In the genomic region with DNA sequence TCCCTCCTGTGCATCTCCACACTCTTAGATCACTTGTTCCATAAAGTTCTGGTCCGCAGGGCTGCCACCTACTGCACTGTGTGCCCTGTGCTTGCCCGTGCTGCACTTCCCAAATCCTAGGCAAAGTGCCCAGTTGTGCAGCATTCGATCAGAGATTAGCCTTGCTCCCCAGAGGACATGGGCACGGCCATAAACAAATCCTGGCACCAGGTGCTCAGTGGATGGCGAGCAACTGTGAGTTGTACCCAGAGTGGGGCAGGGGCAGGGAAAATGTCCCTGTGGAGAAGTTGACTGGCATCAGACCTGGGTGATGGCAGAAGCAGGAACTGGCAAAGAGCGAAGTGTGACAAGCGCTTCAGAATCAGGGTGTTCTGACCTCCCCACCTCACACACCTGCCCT, we compare ENCODE assay signal across 11 cellular contexts. TPM values are rescaled to one million over a fixed set of nuclear protein-coding genes. Genes with fewer than 3 reads are reported as not detected.
DNase-seq lines count a peak whose midpoint lies in the region; ATAC-seq and TF ChIP-seq lines count a peak whose summit lies in the region.
"Had no signal": no experiment of that assay in that cellular context is flagged by ENCODE, and none has a peak within 500 bp of the region (broad histone marks: within the 10 kb centered on the region; RNA-seq: fewer than 3 reads in every experiment).

No MANE protein-coding gene starts in this region.

- H3K27ac ChIP-seq in BLaER1 treated with 17β-estradiol and CSF1 and Interleukin-3, amounts not matched to agents 10 nM and 100 nM, result peak overlapping the region in 10 of 11 experiments; percentile 75 to 99 (median 94); a peak in 18 of 22 replicates
- peak overlapping the region; percentile 74 for H3K27ac ChIP-seq in VCaP
- H3K27ac ChIP-seq in mesenchymal stem cell (ENCODE audit: low read length, poor library complexity, severe bottlenecking), result no peak overlapping the region

- no peaks in the 10 kb centered on the region for H3K27me3 ChIP-seq in BLaER1 treated with 17β-estradiol and CSF1 and Interleukin-3, amounts not matched to agents 10 nM and 100 nM
- no peaks in the 10 kb centered on the region for H3K27me3 ChIP-seq in mesenchymal stem cell (ENCODE audit: control insufficient read depth in 1 of 2, insufficient read depth in 1 of 2, low read length in 2 of 2)

- peaks cover 4 to 48% (median 18%) of the 10 kb centered on the region in 11 experiments; a peak in 21 of 22 replicates for H3K36me3 ChIP-seq in BLaER1 treated with 17β-estradiol and CSF1 and Interleukin-3, amounts not matched to agents 10 nM and 100 nM
- peaks cover 15 to 33% of the 10 kb centered on the region in 2 experiments for H3K36me3 ChIP-seq in mesenchymal stem cell (ENCODE audit: control insufficient read depth in 1 of 2, insufficient read depth in 2 of 2, low read depth in 1 of 2, low read length in 2 of 2)

- peak overlapping the region in 5 of 10 experiments; percentile 11 to 97 (median 80); a peak in 6 of 20 replicates for H3K4me3 ChIP-seq in BLaER1 treated with 17β-estradiol and CSF1 and Interleukin-3, amounts not matched to agents 10 nM and 100 nM
- peak overlapping the region; percentile 26 for H3K4me3 ChIP-seq in Jurkat, Clone E6-1 (ENCODE audit: low read length)
- H3K4me3 ChIP-seq in mesenchymal stem cell (ENCODE audit: insufficient read depth in 1 of 2, low read depth in 1 of 2, low read length in 2 of 2), result no peak overlapping the region

- WGBS in mesenchymal stem cell, result 96% methylated on average over 7 of the region's 7 CpGs

- H3K4ac ChIP-seq in mesenchymal stem cell (ENCODE audit: low read depth in 1 of 2, low read length in 2 of 2), result no peak overlapping the region

- H3K18ac ChIP-seq in mesenchymal stem cell (ENCODE audit: low read depth in 1 of 2, low read length in 2 of 2), result no peak overlapping the region

- H3K9me3 ChIP-seq in BLaER1 treated with 17β-estradiol and CSF1 and Interleukin-3, amounts not matched to agents 10 nM and 100 nM (replicated peaks in 1 of 11), result no peaks in the 10 kb centered on the region
- no peaks in the 10 kb centered on the region for H3K9me3 ChIP-seq in mesenchymal stem cell (ENCODE audit: control insufficient read depth, low read length)

- peak overlapping the region in 1 of 2 experiments; percentile 84 for H3K14ac ChIP-seq in mesenchymal stem cell (ENCODE audit: low read length in 2 of 2)

- no peak for DNase-seq in Jurkat, Clone E6-1 (ENCODE audit: low read depth, low spot score)
- DNase-seq in mesenchymal stem cell (no peak), NCI-H2029 (lab: John Stamatoyannopoulos, UW) (no peak), SHP77 (lab: John Stamatoyannopoulos, UW) (no peak), NCI-H1694 treated with DMSO at 0.1 percent for 48 hours (lab: John Stamatoyannopoulos, UW) (no peak)
- DNase-seq: CD4-positive, alpha-beta T cell; stimulated activated CD4-positive, alpha-beta T cell treated with anti-CD3 and anti-CD28 coated beads, Interleukin-4, amount 100 ng/mL, for 24 hours had no signal

- H2AK5ac ChIP-seq in mesenchymal stem cell (ENCODE audit: low read length, severe bottlenecking), result no peak overlapping the region

- no peak; the same call in 1 of the 2 replicates for TF ChIP-seq CTCF in VCaP (conservative IDR thresholded peaks at IDR 0.05)

- H4K20me1 ChIP-seq in BLaER1 treated with 17β-estradiol and CSF1 and Interleukin-3, amounts not matched to agents 10 nM and 100 nM, result peaks cover 0 to 47% (median 39%) of the 10 kb centered on the region in 11 experiments; a peak in 17 of 22 replicates

- peak overlapping the region in 10 of 11 experiments; percentile 74 to 97 (median 94); a peak in 15 of 22 replicates for H3K9ac ChIP-seq in BLaER1 treated with 17β-estradiol and CSF1 and Interleukin-3, amounts not matched to agents 10 nM and 100 nM
- H3K9ac ChIP-seq in mesenchymal stem cell (ENCODE audit: low read length), result no peak overlapping the region

- no peak overlapping the region for H2AFZ ChIP-seq in mesenchymal stem cell (ENCODE audit: low read depth, low read length)

- H4K91ac ChIP-seq in mesenchymal stem cell (ENCODE audit: low read length), result no peak overlapping the region

- peak overlapping the region; percentile 37 for H2BK15ac ChIP-seq in mesenchymal stem cell (ENCODE audit: low read depth, poor library complexity, severe bottlenecking)

- H3K4me2 ChIP-seq in BLaER1 treated with 17β-estradiol and CSF1 and Interleukin-3, amounts not matched to agents 10 nM and 100 nM, result peak overlapping the region; percentile 91 to 100 (median 98)
- H3K4me2 ChIP-seq in mesenchymal stem cell (ENCODE audit: low read length, poor library complexity, severe bottlenecking), result no peak overlapping the region

- H2BK5ac ChIP-seq in mesenchymal stem cell (ENCODE audit: low read depth, low read length, poor library complexity, severe bottlenecking), result no peak overlapping the region

- peak overlapping the region in 1 of 2 experiments; percentile 29 for H2BK12ac ChIP-seq in mesenchymal stem cell (ENCODE audit: low read length in 2 of 2)

- H4K8ac ChIP-seq in mesenchymal stem cell (ENCODE audit: low read length), result peak overlapping the region; percentile 13

- H3K23ac ChIP-seq in mesenchymal stem cell (ENCODE audit: low read length in 2 of 2), result peak overlapping the region in 1 of 2 experiments; percentile 46

- H3K4me1 ChIP-seq in BLaER1 treated with 17β-estradiol and CSF1 and Interleukin-3, amounts not matched to agents 10 nM and 100 nM, result peaks cover 72 to 82% (median 77%) of the 10 kb centered on the region in 10 experiments
- peaks cover 39% of the 10 kb centered on the region for H3K4me1 ChIP-seq in mesenchymal stem cell (ENCODE audit: control insufficient read depth, insufficient read depth, low read depth, low read length)

- no peak for ATAC-seq in HG02759 (IDR thresholded peaks at IDR 0.05; ENCODE audit: unreplicated experiment)
- ATAC-seq: activated CD4-positive, CD25-positive, alpha-beta regulatory T cell treated with anti-CD3 and anti-CD28 coated beads, Interleukin-2, amount 50 U/mL, for 24 hours had no signal

- H2BK120ac ChIP-seq in mesenchymal stem cell (ENCODE audit: low read depth, low read length), result no peak overlapping the region

- H3K79me1 ChIP-seq in mesenchymal stem cell (replicated peaks; ENCODE audit: low read length, poor library complexity, severe bottlenecking), result peaks cover 19% of the 10 kb centered on the region

RNA-seq across cellular contexts. Expression of gene FADS2, which starts 4.7 kb away (rescaled TPM):
- polyA plus RNA-seq in Jurkat, Clone E6-1 (2012; ENCODE audit: insufficient read depth, insufficient read length), result 304 TPM
- polyA plus RNA-seq in mesenchymal stem cell (2013, experiment 1 of 2), result 1,185 TPM
- 1,187 TPM for polyA plus RNA-seq in mesenchymal stem cell (2013, experiment 2 of 2)

RNA-seq across cellular contexts. Expression of gene FADS1, which starts 16.0 kb away (rescaled TPM):
- 80.9 TPM for polyA plus RNA-seq in Jurkat, Clone E6-1 (2012; ENCODE audit: insufficient read depth, insufficient read length)
- 262 TPM for polyA plus RNA-seq in mesenchymal stem cell (2013, experiment 1 of 2)
- polyA plus RNA-seq in mesenchymal stem cell (2013, experiment 2 of 2), result 260 TPM

RNA-seq across cellular contexts. Expression of gene FEN1, which starts 40.0 kb away (rescaled TPM):
- 170 TPM for polyA plus RNA-seq in Jurkat, Clone E6-1 (2012; ENCODE audit: insufficient read depth, insufficient read length)
- 10.6 TPM for polyA plus RNA-seq in mesenchymal stem cell (2013, experiment 1 of 2)
- 10.7 TPM for polyA plus RNA-seq in mesenchymal stem cell (2013, experiment 2 of 2)

RNA-seq across cellular contexts. Expression of gene TMEM258, which starts 40.4 kb away (rescaled TPM):
- polyA plus RNA-seq in Jurkat, Clone E6-1 (2012; ENCODE audit: insufficient read depth, insufficient read length), result 464 TPM
- 175 TPM for polyA plus RNA-seq in mesenchymal stem cell (2013, experiment 1 of 2)
- polyA plus RNA-seq in mesenchymal stem cell (2013, experiment 2 of 2), result 180 TPM

RNA-seq across cellular contexts. Expression of gene FADS3, which starts 58.6 kb away (rescaled TPM):
- 25.1 TPM for polyA plus RNA-seq in Jurkat, Clone E6-1 (2012; ENCODE audit: insufficient read depth, insufficient read length)
- polyA plus RNA-seq in mesenchymal stem cell (2013, experiment 1 of 2), result 65.4 TPM
- 66.5 TPM for polyA plus RNA-seq in mesenchymal stem cell (2013, experiment 2 of 2)
